ENCODE assay signal across 31 cellular contexts in the genomic region with DNA sequence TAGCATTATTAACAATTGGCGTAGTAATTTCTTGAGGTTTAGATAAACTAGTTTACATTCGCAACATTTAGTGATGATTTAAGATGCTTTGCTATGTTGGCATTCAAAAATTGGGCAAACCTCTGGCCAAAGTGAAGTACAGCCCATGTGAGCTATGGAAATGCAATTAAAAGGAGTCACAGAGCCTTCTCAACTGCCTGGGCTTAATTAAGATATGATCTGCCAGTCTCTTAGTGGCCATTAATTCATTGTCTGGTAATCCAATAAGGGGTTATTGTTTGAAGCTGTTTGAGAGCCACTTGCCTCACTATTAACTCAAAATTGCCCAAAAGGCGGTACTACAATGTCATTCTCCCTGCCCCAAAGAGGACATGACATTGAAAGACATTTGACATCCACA.
"Had no signal": no experiment of that assay in that cellular context is flagged by ENCODE, and none has a peak within 500 bp of the region (broad histone marks: within the 10 kb centered on the region; RNA-seq: fewer than 3 reads in every experiment).

No MANE protein-coding gene starts in this region.

- H3K4me1 Mint-ChIP-seq: activated B cell treated with CpG ODN at 0.5 μM for 24 hours; activated naive CD8-positive, alpha-beta T cell treated with anti-CD3 and anti-CD28 coated beads for 36 hours had no signal

- H3K4me3 ChIP-seq: SJSA1 had no signal

- DNase-seq: activated B cell treated with CpG ODN at 0.5 μM for 24 hours; activated CD4-positive, alpha-beta memory T cell treated with anti-CD3 and anti-CD28 coated beads for 36 hours; activated CD4-positive, alpha-beta T cell treated with anti-CD3 and anti-CD28 coated beads for 4 hours; activated CD4-positive, alpha-beta T cell treated with anti-CD3 and anti-CD28 coated beads, Interleukin-2, amount 50 U/mL, for 1 hour; activated CD4-positive, CD25-positive, alpha-beta regulatory T cell treated with anti-CD3 and anti-CD28 coated beads, Interleukin-2, amount 50 U/mL, for 72 hours; activated CD8-positive, alpha-beta memory T cell treated with anti-CD3 and anti-CD28 coated beads, Interleukin-2, amount 50 U/mL, for 4 hours; activated effector memory CD4-positive, alpha-beta T cell treated with anti-CD3 and anti-CD28 coated beads, Interleukin-2, amount 50 U/mL, for 16 hours; activated naive CD4-positive, alpha-beta T cell; activated naive CD4-positive, alpha-beta T cell treated with anti-CD3 and anti-CD28 coated beads, Interleukin-2, amount 50 U/mL, for 16 hours; activated naive CD8-positive, alpha-beta T cell treated with anti-CD3 and anti-CD28 coated beads for 36 hours; activated T-cell treated with anti-CD3 and anti-CD28 coated beads for 4 hours; activated T-cell treated with anti-CD3 and anti-CD28 coated beads, Interleukin-2, amount 50 U/mL, for 4 hours; amniotic stem cell; aorta; brain microvascular endothelial cell; central memory CD4-positive, alpha-beta T cell; Karpas-422; KBM-7; NCI-H187 treated with DMSO at 0.1 percent for 48 hours; NCI-H2081; NCI-H345; NCI-H524 treated with DMSO at 0.1 percent for 48 hours; NCI-H774; SHP77 treated with DMSO at 0.1 percent for 48 hours; SW 1271; T-helper 1 cell; T-helper 2 cell; T-helper 9 cell had no signal

- H3K36me3 Mint-ChIP-seq: activated naive CD8-positive, alpha-beta T cell treated with anti-CD3 and anti-CD28 coated beads for 36 hours had no signal

- H3K27ac Mint-ChIP-seq: activated B cell treated with CpG ODN at 0.5 μM for 24 hours; activated CD4-positive, alpha-beta memory T cell treated with anti-CD3 and anti-CD28 coated beads for 36 hours; activated naive CD8-positive, alpha-beta T cell treated with anti-CD3 and anti-CD28 coated beads for 36 hours had no signal

- H3K36me3 ChIP-seq: brain microvascular endothelial cell, SJSA1 had no signal

- H3K9me3 ChIP-seq: SJSA1 had no signal

- H3K27ac ChIP-seq: brain microvascular endothelial cell, SJSA1, VCaP had no signal

- H3K27me3 Mint-ChIP-seq: activated B cell treated with CpG ODN at 0.5 μM for 24 hours; activated CD4-positive, alpha-beta memory T cell treated with anti-CD3 and anti-CD28 coated beads for 36 hours had no signal

- H3K4me3 Mint-ChIP-seq: activated B cell treated with CpG ODN at 0.5 μM for 24 hours; activated CD4-positive, alpha-beta memory T cell treated with anti-CD3 and anti-CD28 coated beads for 36 hours; activated naive CD8-positive, alpha-beta T cell treated with anti-CD3 and anti-CD28 coated beads for 36 hours; activated T-cell treated with anti-CD3 and anti-CD28 coated beads, Interleukin-2, amount 50 U/mL, for 4 hours had no signal

- ATAC-seq: activated T-cell treated with anti-CD3 and anti-CD28 coated beads, Interleukin-2, amount 50 U/mL, for 4 hours; Panc1 had no signal

- H3K27me3 ChIP-seq: brain microvascular endothelial cell, SJSA1 had no signal
